25 cellular contexts compared by ENCODE assay signal in the genomic region with DNA sequence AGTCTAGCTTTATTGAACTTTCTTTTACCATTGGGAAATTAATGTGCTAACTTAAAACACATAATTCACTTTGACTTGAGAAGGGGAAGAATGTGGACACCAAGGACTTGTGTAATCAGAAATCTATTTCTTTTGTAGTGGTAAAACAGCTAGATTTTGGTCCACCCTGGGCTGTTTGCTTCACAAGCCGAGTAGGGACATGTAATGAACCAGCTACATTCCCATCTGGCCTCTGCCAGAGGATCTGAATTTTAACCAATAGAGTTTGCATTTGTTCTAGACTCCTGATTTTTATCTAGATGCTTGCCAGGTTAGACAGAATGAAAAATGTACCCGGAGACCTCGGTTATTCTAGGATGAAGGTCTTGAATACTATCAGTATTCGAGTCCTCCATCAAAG. TPM values are rescaled to one million over a fixed set of nuclear protein-coding genes. Genes with fewer than 3 reads are reported as not detected.
DNase-seq lines count a peak whose midpoint lies in the region; ATAC-seq and TF ChIP-seq lines count a peak whose summit lies in the region.
"Had no signal": no experiment of that assay in that cellular context is flagged by ENCODE, and none has a peak within 500 bp of the region (broad histone marks: within the 10 kb centered on the region; RNA-seq: fewer than 3 reads in every experiment).

No MANE protein-coding gene starts in this region.

- no peaks in the 10 kb centered on the region for H3K9me3 ChIP-seq in endocrine pancreas (ENCODE audit: control insufficient read depth, low read length)
- no peaks in the 10 kb centered on the region for H3K9me3 ChIP-seq in tibial artery
- H3K9me3 ChIP-seq: testis had no signal

- ATAC-seq in HG03521 (IDR thresholded peaks at IDR 0.05; ENCODE audit: unreplicated experiment) = no peak

- peaks cover 17% of the 10 kb centered on the region for H3K4me1 ChIP-seq in endocrine pancreas (ENCODE audit: control insufficient read depth, insufficient read depth, low read length)
- peaks cover 0 to 51% (median 18%) of the 10 kb centered on the region in 4 donors for H3K4me1 ChIP-seq in tibial artery
- H3K4me1 ChIP-seq: testis had no signal

- H3K36me3 ChIP-seq in endocrine pancreas (ENCODE audit: control insufficient read depth, insufficient read depth, low read length) = no peaks in the 10 kb centered on the region
- no peaks in the 10 kb centered on the region for H3K36me3 ChIP-seq in tibial artery

- no peaks in the 10 kb centered on the region for H3K36me3 Mint-ChIP-seq in mesothelial cell of epicardium

- H3K27ac ChIP-seq in tibial artery = peak overlapping the region; percentile 89 to 96
- H3K27ac ChIP-seq: epithelial cell of prostate, PC-9 had no signal

- H3K27ac Mint-ChIP-seq in mesothelial cell of epicardium = peak overlapping the region; percentile 11

- peaks cover 30% of the 10 kb centered on the region for H3K4me1 Mint-ChIP-seq in mesothelial cell of epicardium

- DNase-seq in NCI-H2171 treated with DMSO at 0.1 percent for 48 hours (lab: John Stamatoyannopoulos, UW) (peak; percentile 10), NCI-H2171 (lab: John Stamatoyannopoulos, UW) (no peak), mesothelial cell of epicardium (ENCODE audit: low spot score in 2 of 2, unreplicated experiment in 2 of 2) (no peak), tibial artery (no peak), DMS153 treated with DMSO at 0.1 percent for 48 hours (lab: John Stamatoyannopoulos, UW; ENCODE audit: unreplicated experiment) (no peak)
- no peak for DNase-seq in activated naive CD4-positive, alpha-beta T cell treated with anti-CD3 and anti-CD28 coated beads, Interleukin-2, amount 50 U/mL, for 16 hours
- DNase-seq: 8988T; activated CD4-positive, alpha-beta T cell treated with anti-CD3 and anti-CD28 coated beads for 4 hours; activated CD8-positive, alpha-beta memory T cell treated with anti-CD3 and anti-CD28 coated beads, Interleukin-2, amount 50 U/mL, for 4 hours; activated gamma-delta T cell; glutamatergic neuron; GOT3; KBM-7; kidney; midbrain; NCI-H1048; NCI-H2081 treated with DMSO at 0.1 percent for 48 hours; NCI-H69; PC-9; stimulated activated CD4-positive, alpha-beta T cell treated with anti-CD3 and anti-CD28 coated beads, Interleukin-2, amount 100 ng/mL, for 48 hours; T-helper 9 cell had no signal

- intact Hi-C loops in tibial artery (cut with DNase I; ENCODE audit: low total_unique reads) = loop anchor here (10.0 kb wide), 1 partner anchor 63 kb away; no protein-coding TSS in a partner anchor

- H3K27me3 ChIP-seq in endocrine pancreas (ENCODE audit: control insufficient read depth, insufficient read depth, low read length) (no peaks in the 10 kb centered on the region), tibial artery (no peaks in the 10 kb centered on the region)
- H3K27me3 ChIP-seq: testis had no signal

- H3K27me3 Mint-ChIP-seq in mesothelial cell of epicardium (ENCODE audit: low read depth) = peaks cover 39% of the 10 kb centered on the region

- H3K4me3 ChIP-seq in endocrine pancreas (ENCODE audit: control insufficient read depth, insufficient read depth, low read length) = peak overlapping the region; percentile 97
- H3K4me3 ChIP-seq in tibial artery = peak overlapping the region; percentile 72 to 92
- H3K4me3 ChIP-seq: PC-9 had no signal

- H3K4me3 Mint-ChIP-seq in mesothelial cell of epicardium = peak overlapping the region; percentile 74

- peak overlapping the region; percentile 15 for H3K9ac ChIP-seq in endocrine pancreas (ENCODE audit: control insufficient read depth, insufficient read depth, low read length)

- no peaks in the 10 kb centered on the region for H3K9me3 Mint-ChIP-seq in mesothelial cell of epicardium

- TF ChIP-seq CTCF in mesothelial cell of epicardium (IDR thresholded peaks at IDR 0.05; ENCODE audit: unreplicated experiment) (no peak), tibial artery (IDR thresholded peaks at IDR 0.05) (no peak)

RNA-seq across cellular contexts. Expression of gene CACNB2, which starts 1.9 kb away (rescaled TPM):
- total RNA-seq in mesothelial cell of epicardium = 10.0 to 13.1 TPM (median 13.0 TPM) in 3 replicates
- total RNA-seq: PC-9 had no signal
